ENCODE assay signal across 23 cellular contexts in the genomic region with DNA sequence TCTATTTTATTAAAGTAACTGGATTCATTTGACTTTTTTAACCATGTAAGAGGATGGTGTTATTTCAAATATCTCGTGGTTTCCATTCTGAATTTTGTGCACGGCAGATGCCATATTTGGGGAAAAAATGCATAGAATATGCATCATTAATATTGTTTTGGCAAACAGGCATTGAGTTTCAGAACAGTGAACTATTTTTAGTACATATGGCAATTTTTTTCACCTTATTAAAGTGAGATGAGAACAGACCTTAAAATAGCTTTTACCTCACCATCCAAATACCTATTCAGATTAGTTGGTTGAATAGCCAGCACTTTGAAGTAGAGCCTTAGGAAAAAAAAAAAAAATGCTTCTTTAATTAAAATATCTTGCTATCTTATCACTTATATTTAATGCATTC.
DNase-seq lines count a peak whose midpoint lies in the region; ATAC-seq, FAIRE-seq and TF ChIP-seq lines count a peak whose summit lies in the region.
"Had no signal": no experiment of that assay in that cellular context is flagged by ENCODE, and none has a peak within 500 bp of the region (broad histone marks: within the 10 kb centered on the region; RNA-seq: fewer than 3 reads in every experiment).

No MANE protein-coding gene starts in this region.

- intact Hi-C loops in left cardiac atrium (cut with DNase I) (no loop called here), gastrocnemius medialis (cut with DNase I; ENCODE audit: low total_unique reads) (loop anchor here (5.0 kb wide), 1 partner anchor 194 kb away; no protein-coding TSS in a partner anchor)

- no peaks in the 10 kb centered on the region for H3K27me3 ChIP-seq in gastrocnemius medialis

- no peak overlapping the region for H3K4me3 Mint-ChIP-seq in nephron progenitor cell
- H3K4me3 Mint-ChIP-seq: activated CD4-positive, alpha-beta T cell treated with anti-CD3 and anti-CD28 coated beads, Interleukin-2, amount 10 ng/mL, durations not matched to agents 24 days and 14 days; CD8-positive, alpha-beta memory T cell; nephron had no signal

- H3K9me3 ChIP-seq in gastrocnemius medialis = no peaks in the 10 kb centered on the region
- H3K9me3 ChIP-seq: HAP-1 had no signal

- H3K27ac ChIP-seq in gastrocnemius medialis = peak overlapping the region; percentile 81 to 88 (median 86)
- H3K27ac ChIP-seq: RWPE1 had no signal

- no peak for FAIRE-seq in frontal cortex (lab: Jason Lieb, UNC)

- no peak overlapping the region for H3K27ac Mint-ChIP-seq in nephron progenitor cell
- H3K27ac Mint-ChIP-seq: activated CD4-positive, alpha-beta T cell treated with anti-CD3 and anti-CD28 coated beads, Interleukin-2, amount 10 ng/mL, durations not matched to agents 24 days and 14 days; CD8-positive, alpha-beta memory T cell had no signal

- in situ Hi-C loops in G401 (cut with HindIII; ENCODE audit: low sequenced_read_pairs) = no loop called here
- in situ Hi-C loops in gastrocnemius medialis (cut with MboI; ENCODE audit: low sequenced_read_pairs in 4 of 4) = no loop called here

- peaks cover 26% of the 10 kb centered on the region for H3K36me3 Mint-ChIP-seq in nephron progenitor cell (ENCODE audit: low read depth)

- H3K27me3 Mint-ChIP-seq in nephron progenitor cell (ENCODE audit: low read depth, poor library complexity) = no peaks in the 10 kb centered on the region
- H3K27me3 Mint-ChIP-seq: activated CD4-positive, alpha-beta T cell treated with anti-CD3 and anti-CD28 coated beads, Interleukin-2, amount 10 ng/mL, durations not matched to agents 24 days and 14 days; CD8-positive, alpha-beta memory T cell had no signal

- TF ChIP-seq POLR2A in gastrocnemius medialis (IDR thresholded peaks at IDR 0.05) = no peak

- ATAC-seq in left cardiac atrium (peak; percentile 61 to 63), gastrocnemius medialis (peak; percentile 94 to 97), HG02970 (IDR thresholded peaks at IDR 0.05; ENCODE audit: low FRiP score, unreplicated experiment) (no peak)

- peaks cover 33% of the 10 kb centered on the region in 2 donors for H3K4me1 ChIP-seq in gastrocnemius medialis
- H3K4me1 ChIP-seq: HAP-1 had no signal

- peak overlapping the region; percentile 37 to 48 (median 45) for H3K4me3 ChIP-seq in gastrocnemius medialis
- H3K4me3 ChIP-seq: HAP-1 had no signal

- peaks cover under 1% of the 10 kb centered on the region for H3K4me1 Mint-ChIP-seq in nephron progenitor cell
- H3K4me1 Mint-ChIP-seq: activated CD4-positive, alpha-beta T cell treated with anti-CD3 and anti-CD28 coated beads, Interleukin-2, amount 10 ng/mL, durations not matched to agents 24 days and 14 days; CD8-positive, alpha-beta memory T cell had no signal

- TF ChIP-seq CTCF in gastrocnemius medialis (IDR thresholded peaks at IDR 0.05 in 4 of 5, conservative IDR thresholded peaks at IDR 0.05 in 1 of 5) (no peak), nephron progenitor cell (IDR thresholded peaks at IDR 0.05) (no peak)

- DNase-seq in G401 (ENCODE audit: low spot score) = peak; percentile 38
- DNase-seq in cerebellar cortex (ENCODE audit: low spot score) = peak; percentile 32
- DNase-seq in left cardiac atrium = no peak
- no peak for DNase-seq in gastrocnemius medialis
- DNase-seq in frontal cortex (ENCODE audit: low spot score in 2 of 2) = no peak
- DNase-seq in nephron progenitor cell = no peak
- no peak for DNase-seq in effector CD4-positive, alpha-beta T cell
- DNase-seq: activated CD4-positive, alpha-beta T cell treated with anti-CD3 and anti-CD28 coated beads, Interleukin-2, amount 10 ng/mL, durations not matched to agents 24 days and 14 days; activated CD8-positive, alpha-beta memory T cell treated with anti-CD3 and anti-CD28 coated beads, Interleukin-2, amount 50 U/mL, for 4 hours; anterior cingulate cortex; CD8-positive, alpha-beta memory T cell; dermis blood vessel endothelial cell; DMS79 treated with DMSO at 0.1 percent for 48 hours; kidney; mesendoderm; NCI-H1048; NCI-H2029 treated with DMSO at 0.1 percent for 48 hours; NCI-H446 treated with DMSO at 0.1 percent for 48 hours; stimulated activated naive CD4-positive, alpha-beta T cell had no signal

- H3K9me3 Mint-ChIP-seq in nephron progenitor cell = no peaks in the 10 kb centered on the region
- H3K9me3 Mint-ChIP-seq: activated CD4-positive, alpha-beta T cell treated with anti-CD3 and anti-CD28 coated beads, Interleukin-2, amount 10 ng/mL, durations not matched to agents 24 days and 14 days; CD8-positive, alpha-beta memory T cell; nephron had no signal

- H3K36me3 ChIP-seq in gastrocnemius medialis = no peaks in the 10 kb centered on the region

Comparison
In these comparisons a context has a peak if more than half of its experiments do, and no peak if none do; other contexts are left out.
1. DNase-seq: peak in G401 (single experiment) and cerebellar cortex (single experiment); none in left cardiac atrium (single experiment), gastrocnemius medialis (0 of 2), frontal cortex (0 of 2), nephron progenitor cell (single experiment) and effector CD4-positive, alpha-beta T cell (single experiment).